In genomic region chr2:109915830-109916229, GRCh38 we compare ENCODE assay signal across 1 cellular context. TPM values are rescaled to one million over a fixed set of nuclear protein-coding genes. Genes with fewer than 3 reads are reported as not detected.
"Had no signal": no experiment of that assay in that cellular context is flagged by ENCODE, and none has a peak within 500 bp of the region (broad histone marks: within the 10 kb centered on the region; RNA-seq: fewer than 3 reads in every experiment).

No MANE protein-coding gene starts in this region.

RNA-seq across cellular contexts. Expression of gene LIMS3, which starts 17.3 kb away (rescaled TPM):
- total RNA-seq: activated T-helper 2 cell treated with anti-CD3 and anti-CD28 coated beads, Interferon-gamma antibody, Interleukin-2, Interleukin-4, amounts not matched to agents 10 μg/mL and 5 μg/mL and 100 μg/mL, durations not matched to agents 14 hours and 24 hours and 36 hours had no signal
